Comparison of ENCODE assay signal across 1 cellular context in genomic region chr1:61293197-61293596, GRCh38.
TF ChIP-seq lines count a peak whose summit lies in the region.

No MANE protein-coding gene starts in this region.

TF ChIP-seq in HepG2, 621 proteins besides CTCF, POLR2A, EP300 and RAD21 (continued from another document):
- TF ChIP-seq ZNF407 (CRISPR knock-in tag; IDR thresholded peaks at IDR 0.05; ENCODE audit: not compliant biosample characterization) (no peak), ZBTB2 (CRISPR knock-in tag; IDR thresholded peaks at IDR 0.05; ENCODE audit: low read depth) (no peak), MYNN (CRISPR knock-in tag; IDR thresholded peaks at IDR 0.05; ENCODE audit: low read depth) (no peak), ZBTB46 (CRISPR knock-in tag; IDR thresholded peaks at IDR 0.05; ENCODE audit: borderline replicate concordance) (no peak), IKZF5 (CRISPR knock-in tag; IDR thresholded peaks at IDR 0.05) (no peak), HNF4A (CRISPR knock-in tag; IDR thresholded peaks at IDR 0.05) (peak; percentile 67), ZNF34 (CRISPR knock-in tag; IDR thresholded peaks at IDR 0.05; ENCODE audit: borderline replicate concordance) (no peak), ZNF329 (CRISPR knock-in tag; IDR thresholded peaks at IDR 0.05; ENCODE audit: low read depth) (no peak), CREB3 (CRISPR knock-in tag; IDR thresholded peaks at IDR 0.05) (no peak), CEBPG (CRISPR knock-in tag; IDR thresholded peaks at IDR 0.05) (peak; percentile 62), SOX6 (IDR thresholded peaks at IDR 0.05) (no peak), SOX6 (CRISPR knock-in tag; IDR thresholded peaks at IDR 0.05) (peak; percentile 46; the same call in 1 of the 2 replicates), CEBPB (IDR thresholded peaks at IDR 0.05; ENCODE audit: borderline replicate concordance, low read depth, low read length) (peak; percentile 26; the same call in 1 of the 2 replicates), ZNF3 (CRISPR knock-in tag; IDR thresholded peaks at IDR 0.05) (peak; percentile 71; the same call in 1 of the 2 replicates), FOXA1 (IDR thresholded peaks at IDR 0.05) (no peak), FOXA1 (CRISPR knock-in tag; IDR thresholded peaks at IDR 0.05) (peak; percentile 35; the same call in 1 of the 2 replicates), ZNF704 (CRISPR knock-in tag; IDR thresholded peaks at IDR 0.05; ENCODE audit: borderline replicate concordance) (no peak), ELF3 (CRISPR knock-in tag; IDR thresholded peaks at IDR 0.05) (no peak), TEAD2 (CRISPR knock-in tag; IDR thresholded peaks at IDR 0.05) (no peak), GZF1 (CRISPR knock-in tag; IDR thresholded peaks at IDR 0.05) (no peak), KDM6A (CRISPR knock-in tag; IDR thresholded peaks at IDR 0.05; ENCODE audit: low read depth) (peak; percentile 8; the same call in 1 of the 2 replicates), ATRX (CRISPR knock-in tag; IDR thresholded peaks at IDR 0.05; ENCODE audit: borderline replicate concordance) (no peak), ZNF143 (CRISPR knock-in tag; IDR thresholded peaks at IDR 0.05) (no peak)
